ENCODE assay signal across 9 cellular contexts in genomic region chr13:99124695-99125334, GRCh38.
A peak's percentile ranks its signal among the peaks of the same experiment; 100 is the strongest.
DNase-seq lines count a peak whose midpoint lies in the region; ATAC-seq and TF ChIP-seq lines count a peak whose summit lies in the region.
"Had no signal": no experiment of that assay in that cellular context is flagged by ENCODE, and none has a peak within 500 bp of the region (broad histone marks: within the 10 kb centered on the region; RNA-seq: fewer than 3 reads in every experiment).

No MANE protein-coding gene starts in this region.

- intact Hi-C loops in sigmoid colon (cut with DNase I) = no loop called here

- H3K36me3 ChIP-seq in sigmoid colon = no peaks in the 10 kb centered on the region
- H3K36me3 ChIP-seq: right lobe of liver had no signal

- TF ChIP-seq EP300 in sigmoid colon (IDR thresholded peaks at IDR 0.05) = no peak

- H3K27ac ChIP-seq in angular gyrus (ENCODE audit: low read depth, low read length) (peak overlapping the region; percentile 9), sigmoid colon (no peak overlapping the region)
- H3K27ac ChIP-seq: right lobe of liver had no signal

- TF ChIP-seq CTCF in osteocyte (IDR thresholded peaks at IDR 0.05) (no peak), sigmoid colon (IDR thresholded peaks at IDR 0.05) (no peak)

- no peak for TF ChIP-seq POLR2A in sigmoid colon (IDR thresholded peaks at IDR 0.05)

- H3K9me3 Mint-ChIP-seq in osteocyte (ENCODE audit: unreplicated experiment) = peaks cover 3% of the 10 kb centered on the region

- DNase-seq in KG1 (lab: John Stamatoyannopoulos, UW) (peak; percentile 85), osteocyte (ENCODE audit: extremely low spot score, unreplicated experiment) (peak; percentile 42), mucosa of gallbladder (ENCODE audit: low spot score) (no peak), left lobe of liver (ENCODE audit: low spot score) (no peak), sigmoid colon (no peak)
- DNase-seq: right lobe of liver had no signal

- no peaks in the 10 kb centered on the region for H3K36me3 Mint-ChIP-seq in osteocyte (ENCODE audit: unreplicated experiment)

- no peaks in the 10 kb centered on the region for H3K9me3 ChIP-seq in sigmoid colon
- H3K9me3 ChIP-seq: right lobe of liver had no signal

- peak overlapping the region; percentile 73 for H3K27ac Mint-ChIP-seq in osteocyte (ENCODE audit: unreplicated experiment)

- 47 to 70% methylated on average over 11 of the region's 11 CpGs for WGBS in sigmoid colon, 2 donors

- H3K4me1 Mint-ChIP-seq in osteocyte (ENCODE audit: unreplicated experiment) = peaks cover 23% of the 10 kb centered on the region

- no peaks in the 10 kb centered on the region for H3K4me1 ChIP-seq in sigmoid colon
- H3K4me1 ChIP-seq: right lobe of liver had no signal

- ATAC-seq in GM21528 (IDR thresholded peaks at IDR 0.05; ENCODE audit: low FRiP score, unreplicated experiment) = peak; percentile 78
- no peak for ATAC-seq in left lobe of liver

- H3K4me3 ChIP-seq in GM08714 (ENCODE audit: low read length) = peak overlapping the region; percentile 24; the same call in 1 of the 2 replicates
- H3K4me3 ChIP-seq in sigmoid colon = no peak overlapping the region
- H3K4me3 ChIP-seq: right lobe of liver had no signal

- no peaks in the 10 kb centered on the region for H3K27me3 ChIP-seq in sigmoid colon
- H3K27me3 ChIP-seq: right lobe of liver had no signal

- H3K4me3 Mint-ChIP-seq in osteocyte (ENCODE audit: unreplicated experiment) = peak overlapping the region; percentile 39

- peaks cover 3% of the 10 kb centered on the region for H3K27me3 Mint-ChIP-seq in osteocyte (ENCODE audit: unreplicated experiment)

Comparison
In these comparisons a context has a peak if more than half of its experiments do, and no peak if none do; other contexts are left out.
1. DNase-seq: peak in KG1 (single experiment) and osteocyte (single experiment); none in mucosa of gallbladder (single experiment), left lobe of liver (single experiment) and sigmoid colon (single experiment).